Comparison of ENCODE assay signal across 9 cellular contexts in genomic region chr2:121649652-121650553, GRCh38. TPM values are rescaled to one million over a fixed set of nuclear protein-coding genes. Genes with fewer than 3 reads are reported as not detected.
A peak's percentile ranks its signal among the peaks of the same experiment; 100 is the strongest.
DNase-seq lines count a peak whose midpoint lies in the region; ATAC-seq, FAIRE-seq and TF ChIP-seq lines count a peak whose summit lies in the region.
"Had no signal": no experiment of that assay in that cellular context is flagged by ENCODE, and none has a peak within 500 bp of the region (broad histone marks: within the 10 kb centered on the region; RNA-seq: fewer than 3 reads in every experiment).

No MANE protein-coding gene starts in this region.

- no peak for TF ChIP-seq CTCF in colonic mucosa (IDR thresholded peaks at IDR 0.05)

- no peaks in the 10 kb centered on the region for H3K9me3 ChIP-seq in colonic mucosa

- H3K4me3 ChIP-seq in colonic mucosa = peak overlapping the region; percentile 87

- DNase-seq in Ammon's horn (ENCODE audit: low spot score) (peak; percentile 94), GM19239 (ENCODE audit: insufficient read length, low spot score) (peak; percentile 56), NCI-H524 (lab: John Stamatoyannopoulos, UW) (peak; percentile 79 to 92), colonic mucosa (peak; percentile 94), left kidney (ENCODE audit: low read depth, low spot score) (peak; percentile 98)
- peak; percentile 78 to 79 for DNase-seq in activated CD4-positive, alpha-beta T cell treated with anti-CD3 and anti-CD28 coated beads for 4 hours
- DNase-seq in stimulated activated CD4-positive, alpha-beta T cell treated with anti-CD3 and anti-CD28 coated beads, Interleukin-1b, Interleukin-23, amount 100 ng/mL, for 48 hours = peak; percentile 86

- intact Hi-C loops in colonic mucosa (cut with DNase I) = loop anchor here (5.0 kb wide), 1 partner anchor 118 kb away; the partner anchor contains the start of gene RNU4ATAC

- peaks cover 6% of the 10 kb centered on the region for H3K4me1 ChIP-seq in colonic mucosa

- no peaks in the 10 kb centered on the region for H3K27me3 ChIP-seq in colonic mucosa

- peak; percentile 76 for FAIRE-seq in GM19239 (lab: Jason Lieb, UNC)
- FAIRE-seq: colon had no signal

- peak overlapping the region; percentile 92 for H3K27ac ChIP-seq in colonic mucosa

- peak; percentile 39 for ATAC-seq in HG03457 (IDR thresholded peaks at IDR 0.05; ENCODE audit: unreplicated experiment)

- peak overlapping the region; percentile 85 to 86 for H3K9ac ChIP-seq in colonic mucosa (ENCODE audit: low read depth in 2 of 2, low read length in 2 of 2)

- no peaks in the 10 kb centered on the region for H3K36me3 ChIP-seq in colonic mucosa

RNA-seq across cellular contexts. Expression of gene CLASP1, which starts 0.6 kb away (rescaled TPM):
- 10 to 100 TPM; 30.3 to 32.3 TPM for total RNA-seq in colonic mucosa

Comparison
In these comparisons a context has a peak if more than half of its experiments do, and no peak if none do; other contexts are left out.
1. Peak in every context shown above with its lines: DNase-seq, ATAC-seq, H3K4me3 ChIP-seq and H3K27ac ChIP-seq.